ENCODE assay signal across 30 cellular contexts in genomic region chr7:91899563-91899962, GRCh38.
"Had no signal": no experiment of that assay in that cellular context is flagged by ENCODE, and none has a peak within 500 bp of the region (broad histone marks: within the 10 kb centered on the region; RNA-seq: fewer than 3 reads in every experiment).

No MANE protein-coding gene starts in this region.

- H3K4me3 ChIP-seq: ovary, psoas muscle, skin epidermis, smooth muscle cell, spleen, suprapubic skin, tibial artery, transverse colon, upper lobe of right lung, vagina had no signal

- H3K9me3 ChIP-seq: neutrophil, ovary, psoas muscle, spleen, suprapubic skin, testis, tibial artery, transverse colon, upper lobe of right lung, vagina had no signal

- H3K4me1 ChIP-seq: parathyroid adenoma, psoas muscle, spleen, suprapubic skin, testis, tibial artery, transverse colon, upper lobe of right lung, vagina had no signal

- H3K9ac ChIP-seq: parathyroid adenoma had no signal

- H3K36me3 ChIP-seq: neutrophil, ovary, spleen, suprapubic skin, tibial artery, transverse colon, upper lobe of right lung, vagina had no signal

- H3K79me2 ChIP-seq: parathyroid adenoma had no signal

- DNase-seq: naive thymus-derived CD8-positive, alpha-beta T cell; nephron progenitor cell; nucleus accumbens; ovary; psoas muscle; right cardiac atrium; spleen; stimulated activated CD4-positive, alpha-beta T cell treated with anti-CD3 and anti-CD28 coated beads, Interleukin-12 subunit alpha, Interleukin-12 subunit beta, amount 100 ng/mL, for 4 hours; stimulated activated CD4-positive, alpha-beta T cell treated with anti-CD3 and anti-CD28 coated beads, Interleukin-1b, Interleukin-23, amount 100 ng/mL, for 48 hours; stimulated activated CD4-positive, alpha-beta T cell treated with anti-CD3 and anti-CD28 coated beads, Interleukin-4, amount 100 ng/mL, for 1 hour; stimulated activated CD4-positive, alpha-beta T cell treated with anti-CD3 and anti-CD28 coated beads, Interleukin-4, amount 100 ng/mL, for 4 hours; stimulated activated CD8-positive, alpha-beta memory T cell treated with anti-CD3 and anti-CD28 coated beads, Interleukin-4, amount 100 ng/mL, for 48 hours; stimulated activated naive CD4-positive, alpha-beta T cell; stimulated activated naive CD8-positive, alpha-beta T cell treated with anti-CD3 and anti-CD28 coated beads, Interleukin-15, amount 100 ng/mL, for 72 hours; stimulated activated naive CD8-positive, alpha-beta T cell treated with anti-CD3 and anti-CD28 coated beads, Interleukin-15, Interleukin-2, amounts not matched to agents 100 U/mL and 50 U/mL, for 24 hours; substantia nigra; testis; tibial artery; transverse colon; upper lobe of right lung had no signal

- ATAC-seq: naive thymus-derived CD8-positive, alpha-beta T cell; natural killer cell treated with Interleukin-12 subunit alpha and Interleukin-12 subunit beta and Interleukin-15 and Interleukin-18, amount 100 ng/mL, for 72 hours; psoas muscle; right cardiac atrium; sciatic nerve; stimulated activated memory B cell treated with anti-CD40 and anti-IgM and Interleukin-4, amounts not matched to agents 10 μg/mL and 1 μg/mL and 100 μg/mL, for 72 hours; stimulated activated naive CD8-positive, alpha-beta T cell treated with anti-CD3 and anti-CD28 coated beads, Interleukin-15, amount 100 ng/mL, for 72 hours; stimulated activated naive CD8-positive, alpha-beta T cell treated with anti-CD3 and anti-CD28 coated beads, Interleukin-15, Interleukin-2, amounts not matched to agents 100 U/mL and 50 U/mL, for 24 hours; upper lobe of right lung had no signal

- FAIRE-seq: urothelium cell line had no signal

- H3K4me2 ChIP-seq: smooth muscle cell had no signal

- H3K27me3 ChIP-seq: ovary, spleen, suprapubic skin, testis, tibial artery, transverse colon, upper lobe of right lung, vagina had no signal

- H2AFZ ChIP-seq: parathyroid adenoma had no signal

- H3K27ac ChIP-seq: neutrophil, ovary, parathyroid adenoma, psoas muscle, skin epidermis, spleen, suprapubic skin, testis, tibial artery, transverse colon, upper lobe of right lung, vagina had no signal
